28 cellular contexts compared by ENCODE assay signal in genomic region chr12:132023658-132024057, GRCh38.
"Had no signal": no experiment of that assay in that cellular context is flagged by ENCODE, and none has a peak within 500 bp of the region (broad histone marks: within the 10 kb centered on the region; RNA-seq: fewer than 3 reads in every experiment).

No MANE protein-coding gene starts in this region.

- H3K27me3 ChIP-seq: adrenal gland, SJSA1 had no signal

- H3K4me1 ChIP-seq: SJSA1 had no signal

- DNase-seq: activated B cell treated with CpG ODN at 0.5 μM for 24 hours; activated CD4-positive, alpha-beta memory T cell treated with anti-CD3 and anti-CD28 coated beads for 36 hours; activated CD4-positive, alpha-beta T cell treated with anti-CD3 and anti-CD28 coated beads, Interleukin-2, amount 10 ng/mL, durations not matched to agents 7 days and 5 days; activated CD8-positive, alpha-beta memory T cell treated with anti-CD3 and anti-CD28 coated beads for 24 hours; activated gamma-delta T cell; activated naive CD4-positive, alpha-beta T cell treated with anti-CD3 and anti-CD28 coated beads, Interleukin-2, amount 10 ng/mL, durations not matched to agents 7 days and 5 days; activated naive CD8-positive, alpha-beta T cell treated with anti-CD3 and anti-CD28 coated beads, Interleukin-2, amount 10 ng/mL, durations not matched to agents 7 days and 5 days; activated T-cell treated with anti-CD3 and anti-CD28 coated beads, Interleukin-2, amount 50 U/mL, for 4 hours; anterior cingulate cortex; KG1; MV-4-11; NCI-H1105; NCI-H1436; NCI-H1694 treated with DMSO at 0.1 percent for 48 hours; NCI-H2029 treated with DMSO at 0.1 percent for 48 hours; NCI-H345; NCI-H510A; NCI-H526 treated with DMSO at 0.1 percent for 48 hours; NCI-H82; OCI-M1; RPMI8226; SHP77; T-helper 17 cell; T-helper 9 cell had no signal

- H3K27ac ChIP-seq: adrenal gland, SJSA1 had no signal

- ATAC-seq: activated T-cell treated with anti-CD3 and anti-CD28 coated beads, Interleukin-2, amount 50 U/mL, for 4 hours; activated T-helper 17 cell treated with anti-CD3 and anti-CD28 coated beads, Interleukin-2, amount 50 U/mL, for 72 hours; Panc1; T-helper 17 cell had no signal

- H3K4me3 ChIP-seq: adrenal gland, SJSA1 had no signal

- H3K9me3 ChIP-seq: adrenal gland, SJSA1 had no signal
